22 cellular contexts compared by ENCODE assay signal in the genomic region with DNA sequence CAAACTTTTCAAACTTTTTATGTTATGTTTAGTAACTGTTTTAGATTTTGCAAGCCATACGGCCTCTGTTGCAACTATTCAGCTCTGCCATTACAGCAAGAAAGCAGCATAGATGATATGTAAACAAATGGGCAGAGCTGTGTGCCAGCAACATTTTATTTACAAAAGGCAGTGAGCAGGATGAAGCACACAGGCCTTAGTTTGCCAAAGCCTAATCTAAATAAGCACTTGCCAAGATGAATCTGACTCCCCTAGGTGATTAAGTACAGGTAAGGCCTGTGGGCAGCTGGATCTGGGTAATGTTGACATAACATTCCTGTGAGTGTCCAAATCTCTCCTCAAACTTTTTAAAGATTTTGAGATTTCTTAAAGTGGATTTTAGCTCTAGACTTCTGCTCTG. TPM values are rescaled to one million over a fixed set of nuclear protein-coding genes. Genes with fewer than 3 reads are reported as not detected.
DNase-seq lines count a peak whose midpoint lies in the region; FAIRE-seq lines count a peak whose summit lies in the region.
"Had no signal": no experiment of that assay in that cellular context is flagged by ENCODE, and none has a peak within 500 bp of the region (broad histone marks: within the 10 kb centered on the region; RNA-seq: fewer than 3 reads in every experiment).

No MANE protein-coding gene starts in this region.

- H3K9ac ChIP-seq in stomach smooth muscle (ENCODE audit: low read length in 2 of 2): no peak overlapping the region
- H3K9ac ChIP-seq: BLaER1 treated with 17β-estradiol and CSF1 and Interleukin-3, amounts not matched to agents 10 nM and 100 nM; SK-N-SH had no signal

- no peak overlapping the region for H3K27ac Mint-ChIP-seq in T-helper 2 cell treated with Interferon-gamma antibody and Interleukin-4, amounts not matched to agents 5 μg/mL and 100 μg/mL, for 36 hours
- H3K27ac Mint-ChIP-seq: dendritic cell treated with granulocyte-macrophage colony-stimulating factor and Interleukin-4, amounts not matched to agents 40 ng/mL and 50 ng/mL, for 4 days; type B pancreatic cell had no signal

- WGBS in small intestine, 3 donors: 55 to 65% (median 63%) methylated on average over 1 of the region's 1 CpG

- DNase-seq in NCI-H2196 (lab: John Stamatoyannopoulos, UW; ENCODE audit: unreplicated experiment): peak; percentile 1
- DNase-seq in NCI-H2196 treated with DMSO at 0.1 percent for 48 hours (lab: John Stamatoyannopoulos, UW; ENCODE audit: unreplicated experiment): no peak
- peak; percentile 75 for DNase-seq in NCI-H345 treated with DMSO at 0.1 percent for 48 hours (lab: John Stamatoyannopoulos, UW; ENCODE audit: unreplicated experiment)
- DNase-seq in fibroblast of gingiva (ENCODE audit: low read depth): peak; percentile 61
- no peak for DNase-seq in effector CD8-positive, alpha-beta T cell (lab: John Stamatoyannopoulos, UW)
- DNase-seq in T-helper 2 cell treated with Interferon-gamma antibody and Interleukin-4, amounts not matched to agents 5 μg/mL and 100 μg/mL, for 36 hours (ENCODE audit: low spot score): no peak
- no peak for DNase-seq in small intestine
- DNase-seq: activated CD4-positive, alpha-beta T cell treated with anti-CD3 and anti-CD28 coated beads, Interleukin-2, amount 50 U/mL, for 4 hours; activated naive CD4-positive, alpha-beta T cell treated with Interleukin-2 at 50 U/mL for 16 hours; erythroblast; KG1; left ventricle myocardium superior; NCI-H1436; NCI-H526; psoas muscle; SK-N-SH had no signal

- H3K9me3 ChIP-seq in stomach smooth muscle (ENCODE audit: control insufficient read depth in 2 of 2, low read length in 2 of 2): peaks cover 3 to 9% of the 10 kb centered on the region in 2 donors
- no peaks in the 10 kb centered on the region for H3K9me3 ChIP-seq in small intestine (ENCODE audit: control insufficient read depth, low read depth)
- H3K9me3 ChIP-seq: SK-N-SH had no signal

- H3K4me3 Mint-ChIP-seq in T-helper 2 cell treated with Interferon-gamma antibody and Interleukin-4, amounts not matched to agents 5 μg/mL and 100 μg/mL, for 36 hours: no peak overlapping the region
- H3K4me3 Mint-ChIP-seq: dendritic cell treated with granulocyte-macrophage colony-stimulating factor and Interleukin-4, amounts not matched to agents 40 ng/mL and 50 ng/mL, for 4 days; type B pancreatic cell had no signal

- H3K27me3 ChIP-seq in stomach smooth muscle (ENCODE audit: control insufficient read depth in 1 of 2, insufficient read depth in 2 of 2, low read length in 2 of 2) (no peaks in the 10 kb centered on the region), small intestine (ENCODE audit: control insufficient read depth in 2 of 2, insufficient read depth in 2 of 2, low read length in 2 of 2) (no peaks in the 10 kb centered on the region)
- H3K27me3 ChIP-seq: BLaER1 treated with 17β-estradiol and CSF1 and Interleukin-3, amounts not matched to agents 10 nM and 100 nM had no signal

- H3K27me3 Mint-ChIP-seq in T-helper 2 cell treated with Interferon-gamma antibody and Interleukin-4, amounts not matched to agents 5 μg/mL and 100 μg/mL, for 36 hours (ENCODE audit: low read depth): no peaks in the 10 kb centered on the region
- H3K27me3 Mint-ChIP-seq: type B pancreatic cell had no signal

- H3K36me3 ChIP-seq in stomach smooth muscle (ENCODE audit: control insufficient read depth in 2 of 2, insufficient read depth in 2 of 2, low read length in 2 of 2): no peaks in the 10 kb centered on the region
- H3K36me3 ChIP-seq in small intestine (ENCODE audit: control insufficient read depth in 2 of 2, insufficient read depth in 2 of 2, low read length in 2 of 2): no peaks in the 10 kb centered on the region
- H3K36me3 ChIP-seq: BLaER1 treated with 17β-estradiol and CSF1 and Interleukin-3, amounts not matched to agents 10 nM and 100 nM had no signal

- H3K4me3 ChIP-seq in stomach smooth muscle (ENCODE audit: low read length in 2 of 2) (peak overlapping the region in 1 of 2 donors; percentile 15), small intestine (ENCODE audit: low read depth in 1 of 2, low read length in 2 of 2) (no peak overlapping the region)
- H3K4me3 ChIP-seq: BLaER1 treated with 17β-estradiol and CSF1 and Interleukin-3, amounts not matched to agents 10 nM and 100 nM; psoas muscle had no signal

- H3K27ac ChIP-seq in stomach smooth muscle (ENCODE audit: low read length): peak overlapping the region; percentile 24
- no peak overlapping the region for H3K27ac ChIP-seq in small intestine (ENCODE audit: low read depth in 1 of 2, low read length in 1 of 2)
- H3K27ac ChIP-seq: BLaER1 treated with 17β-estradiol and CSF1 and Interleukin-3, amounts not matched to agents 10 nM and 100 nM; psoas muscle had no signal

- no peaks in the 10 kb centered on the region for H3K4me1 Mint-ChIP-seq in T-helper 2 cell treated with Interferon-gamma antibody and Interleukin-4, amounts not matched to agents 5 μg/mL and 100 μg/mL, for 36 hours (ENCODE audit: low read depth)

- peaks cover 8% of the 10 kb centered on the region for H3K9me3 Mint-ChIP-seq in T-helper 2 cell treated with Interferon-gamma antibody and Interleukin-4, amounts not matched to agents 5 μg/mL and 100 μg/mL, for 36 hours

- no peak for FAIRE-seq in small intestine (lab: Jason Lieb, UNC)
- FAIRE-seq: H54, TTC549 had no signal

- H3K4me1 ChIP-seq in stomach smooth muscle (ENCODE audit: control insufficient read depth, insufficient read depth, low read length) (peaks cover 12% of the 10 kb centered on the region), small intestine (ENCODE audit: control insufficient read depth in 2 of 2, insufficient read depth in 1 of 2, low read depth in 1 of 2, low read length in 1 of 2) (no peaks in the 10 kb centered on the region)
- H3K4me1 ChIP-seq: BLaER1 treated with 17β-estradiol and CSF1 and Interleukin-3, amounts not matched to agents 10 nM and 100 nM; psoas muscle had no signal

- no peaks in the 10 kb centered on the region for H3K36me3 Mint-ChIP-seq in T-helper 2 cell treated with Interferon-gamma antibody and Interleukin-4, amounts not matched to agents 5 μg/mL and 100 μg/mL, for 36 hours (ENCODE audit: low read depth)
- H3K36me3 Mint-ChIP-seq: type B pancreatic cell had no signal

RNA-seq across cellular contexts. Expression of gene MRPS9, which starts 32.3 kb away (rescaled TPM):
- 10 to 100 TPM; 22.7 to 44.1 (median 26.2) TPM for polyA plus RNA-seq in small intestine

Comparison
In these comparisons a context has a peak if more than half of its experiments do, and no peak if none do; other contexts are left out.
1. DNase-seq: peak in NCI-H2196 (single experiment), NCI-H345 treated with DMSO at 0.1 percent for 48 hours (single experiment) and fibroblast of gingiva (single experiment); none in NCI-H2196 treated with DMSO at 0.1 percent for 48 hours (single experiment), effector CD8-positive, alpha-beta T cell (single experiment), T-helper 2 cell treated with Interferon-gamma antibody and Interleukin-4, amounts not matched to agents 5 μg/mL and 100 μg/mL, for 36 hours (single experiment) and small intestine (single experiment).